ENCODE assay signal across 1 cellular context in the genomic region with DNA sequence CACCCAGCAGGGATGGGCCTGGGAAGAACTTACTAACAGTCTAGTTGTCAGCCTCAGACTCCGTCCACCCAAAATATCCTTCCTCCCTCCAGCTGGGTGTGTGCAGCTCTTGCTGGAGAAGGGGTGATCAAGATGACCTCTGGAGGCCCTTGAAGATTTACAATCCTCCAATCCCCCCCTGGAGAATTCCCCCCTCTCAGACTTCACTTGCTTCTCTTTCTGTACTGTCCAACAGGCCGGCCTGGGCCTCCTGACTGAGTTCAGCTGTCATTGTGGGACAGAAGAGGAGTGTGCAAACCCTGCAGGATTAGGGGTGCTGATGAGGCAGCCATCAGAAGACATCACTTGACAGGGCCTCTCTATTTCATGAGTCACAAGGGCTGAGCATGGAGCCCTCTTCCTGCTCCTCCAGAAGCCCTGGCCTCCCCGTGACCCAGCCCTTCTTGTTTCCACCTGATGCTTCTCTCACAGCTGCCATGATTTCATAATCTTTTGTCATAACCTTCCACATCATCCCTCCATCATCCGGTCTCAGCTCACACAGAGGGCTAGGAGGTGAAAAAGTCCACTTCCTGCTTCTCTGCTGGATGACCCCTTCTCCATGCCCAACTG.
TF ChIP-seq lines count a peak whose summit lies in the region.

No MANE protein-coding gene starts in this region.

TF ChIP-seq in H1, 55 proteins besides CTCF, POLR2A, EP300 and RAD21:
- TF ChIP-seq KDM1A (IDR thresholded peaks at IDR 0.05; ENCODE audit: borderline replicate concordance, low read length): no peak
- no peak for TF ChIP-seq NRF1 (IDR thresholded peaks at IDR 0.05; ENCODE audit: low read depth, low read length)
- TF ChIP-seq SP2 (IDR thresholded peaks at IDR 0.05; ENCODE audit: low read length): no peak
- no peak for TF ChIP-seq CBX5 (IDR thresholded peaks at IDR 0.05; ENCODE audit: low read depth, low read length)
- TF ChIP-seq EGR1 (IDR thresholded peaks at IDR 0.05; ENCODE audit: borderline replicate concordance, low read depth, low read length): no peak
- no peak for TF ChIP-seq RNF2 (IDR thresholded peaks at IDR 0.05; ENCODE audit: borderline replicate concordance, low read depth, low read length, missing control alignments, poor library complexity, severe bottlenecking)
- no peak for TF ChIP-seq FOSL1 (IDR thresholded peaks at IDR 0.05; ENCODE audit: insufficient read depth, low read depth, low read length)
- TF ChIP-seq HDAC6 (IDR thresholded peaks at IDR 0.05; ENCODE audit: low read depth, low read length): no peak
- TF ChIP-seq CREB1 (IDR thresholded peaks at IDR 0.05): no peak
- no peak for TF ChIP-seq CBX8 (IDR thresholded peaks at IDR 0.05; ENCODE audit: borderline replicate concordance, low read depth, low read length)
- TF ChIP-seq EZH2 (IDR thresholded peaks at IDR 0.05; ENCODE audit: low read depth, low read length, severe bottlenecking): no peak
- TF ChIP-seq, protein P1, sequence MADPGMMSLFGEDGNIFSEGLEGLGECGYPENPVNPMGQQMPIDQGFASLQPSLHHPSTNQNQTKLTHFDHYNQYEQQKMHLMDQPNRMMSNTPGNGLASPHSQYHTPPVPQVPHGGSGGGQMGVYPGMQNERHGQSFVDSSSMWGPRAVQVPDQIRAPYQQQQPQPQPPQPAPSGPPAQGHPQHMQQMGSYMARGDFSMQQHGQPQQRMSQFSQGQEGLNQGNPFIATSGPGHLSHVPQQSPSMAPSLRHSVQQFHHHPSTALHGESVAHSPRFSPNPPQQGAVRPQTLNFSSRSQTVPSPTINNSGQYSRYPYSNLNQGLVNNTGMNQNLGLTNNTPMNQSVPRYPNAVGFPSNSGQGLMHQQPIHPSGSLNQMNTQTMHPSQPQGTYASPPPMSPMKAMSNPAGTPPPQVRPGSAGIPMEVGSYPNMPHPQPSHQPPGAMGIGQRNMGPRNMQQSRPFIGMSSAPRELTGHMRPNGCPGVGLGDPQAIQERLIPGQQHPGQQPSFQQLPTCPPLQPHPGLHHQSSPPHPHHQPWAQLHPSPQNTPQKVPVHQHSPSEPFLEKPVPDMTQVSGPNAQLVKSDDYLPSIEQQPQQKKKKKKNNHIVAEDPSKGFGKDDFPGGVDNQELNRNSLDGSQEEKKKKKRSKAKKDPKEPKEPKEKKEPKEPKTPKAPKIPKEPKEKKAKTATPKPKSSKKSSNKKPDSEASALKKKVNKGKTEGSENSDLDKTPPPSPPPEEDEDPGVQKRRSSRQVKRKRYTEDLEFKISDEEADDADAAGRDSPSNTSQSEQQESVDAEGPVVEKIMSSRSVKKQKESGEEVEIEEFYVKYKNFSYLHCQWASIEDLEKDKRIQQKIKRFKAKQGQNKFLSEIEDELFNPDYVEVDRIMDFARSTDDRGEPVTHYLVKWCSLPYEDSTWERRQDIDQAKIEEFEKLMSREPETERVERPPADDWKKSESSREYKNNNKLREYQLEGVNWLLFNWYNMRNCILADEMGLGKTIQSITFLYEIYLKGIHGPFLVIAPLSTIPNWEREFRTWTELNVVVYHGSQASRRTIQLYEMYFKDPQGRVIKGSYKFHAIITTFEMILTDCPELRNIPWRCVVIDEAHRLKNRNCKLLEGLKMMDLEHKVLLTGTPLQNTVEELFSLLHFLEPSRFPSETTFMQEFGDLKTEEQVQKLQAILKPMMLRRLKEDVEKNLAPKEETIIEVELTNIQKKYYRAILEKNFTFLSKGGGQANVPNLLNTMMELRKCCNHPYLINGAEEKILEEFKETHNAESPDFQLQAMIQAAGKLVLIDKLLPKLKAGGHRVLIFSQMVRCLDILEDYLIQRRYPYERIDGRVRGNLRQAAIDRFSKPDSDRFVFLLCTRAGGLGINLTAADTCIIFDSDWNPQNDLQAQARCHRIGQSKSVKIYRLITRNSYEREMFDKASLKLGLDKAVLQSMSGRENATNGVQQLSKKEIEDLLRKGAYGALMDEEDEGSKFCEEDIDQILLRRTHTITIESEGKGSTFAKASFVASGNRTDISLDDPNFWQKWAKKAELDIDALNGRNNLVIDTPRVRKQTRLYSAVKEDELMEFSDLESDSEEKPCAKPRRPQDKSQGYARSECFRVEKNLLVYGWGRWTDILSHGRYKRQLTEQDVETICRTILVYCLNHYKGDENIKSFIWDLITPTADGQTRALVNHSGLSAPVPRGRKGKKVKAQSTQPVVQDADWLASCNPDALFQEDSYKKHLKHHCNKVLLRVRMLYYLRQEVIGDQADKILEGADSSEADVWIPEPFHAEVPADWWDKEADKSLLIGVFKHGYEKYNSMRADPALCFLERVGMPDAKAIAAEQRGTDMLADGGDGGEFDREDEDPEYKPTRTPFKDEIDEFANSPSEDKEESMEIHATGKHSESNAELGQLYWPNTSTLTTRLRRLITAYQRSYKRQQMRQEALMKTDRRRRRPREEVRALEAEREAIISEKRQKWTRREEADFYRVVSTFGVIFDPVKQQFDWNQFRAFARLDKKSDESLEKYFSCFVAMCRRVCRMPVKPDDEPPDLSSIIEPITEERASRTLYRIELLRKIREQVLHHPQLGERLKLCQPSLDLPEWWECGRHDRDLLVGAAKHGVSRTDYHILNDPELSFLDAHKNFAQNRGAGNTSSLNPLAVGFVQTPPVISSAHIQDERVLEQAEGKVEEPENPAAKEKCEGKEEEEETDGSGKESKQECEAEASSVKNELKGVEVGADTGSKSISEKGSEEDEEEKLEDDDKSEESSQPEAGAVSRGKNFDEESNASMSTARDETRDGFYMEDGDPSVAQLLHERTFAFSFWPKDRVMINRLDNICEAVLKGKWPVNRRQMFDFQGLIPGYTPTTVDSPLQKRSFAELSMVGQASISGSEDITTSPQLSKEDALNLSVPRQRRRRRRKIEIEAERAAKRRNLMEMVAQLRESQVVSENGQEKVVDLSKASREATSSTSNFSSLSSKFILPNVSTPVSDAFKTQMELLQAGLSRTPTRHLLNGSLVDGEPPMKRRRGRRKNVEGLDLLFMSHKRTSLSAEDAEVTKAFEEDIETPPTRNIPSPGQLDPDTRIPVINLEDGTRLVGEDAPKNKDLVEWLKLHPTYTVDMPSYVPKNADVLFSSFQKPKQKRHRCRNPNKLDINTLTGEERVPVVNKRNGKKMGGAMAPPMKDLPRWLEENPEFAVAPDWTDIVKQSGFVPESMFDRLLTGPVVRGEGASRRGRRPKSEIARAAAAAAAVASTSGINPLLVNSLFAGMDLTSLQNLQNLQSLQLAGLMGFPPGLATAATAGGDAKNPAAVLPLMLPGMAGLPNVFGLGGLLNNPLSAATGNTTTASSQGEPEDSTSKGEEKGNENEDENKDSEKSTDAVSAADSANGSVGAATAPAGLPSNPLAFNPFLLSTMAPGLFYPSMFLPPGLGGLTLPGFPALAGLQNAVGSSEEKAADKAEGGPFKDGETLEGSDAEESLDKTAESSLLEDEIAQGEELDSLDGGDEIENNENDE (IDR thresholded peaks at IDR 0.05; ENCODE audit: insufficient replicate concordance, low read length): no peak
- no peak for TF ChIP-seq GABPA (IDR thresholded peaks at IDR 0.05; ENCODE audit: borderline replicate concordance, insufficient read depth, low read length)
- TF ChIP-seq KDM5A (IDR thresholded peaks at IDR 0.05; ENCODE audit: low read length): no peak
- TF ChIP-seq TBP (IDR thresholded peaks at IDR 0.05; ENCODE audit: low read depth, low read length): no peak
- no peak for TF ChIP-seq PHF8 (conservative IDR thresholded peaks at IDR 0.05; ENCODE audit: low read depth, low read length)
- TF ChIP-seq ASH2L (IDR thresholded peaks at IDR 0.05; ENCODE audit: low read length): no peak
- no peak for TF ChIP-seq CHD1 (IDR thresholded peaks at IDR 0.05; ENCODE audit: low read depth, low read length)
- no peak for TF ChIP-seq SRF (IDR thresholded peaks at IDR 0.05; ENCODE audit: low read depth, low read length)
- TF ChIP-seq, protein P2, sequence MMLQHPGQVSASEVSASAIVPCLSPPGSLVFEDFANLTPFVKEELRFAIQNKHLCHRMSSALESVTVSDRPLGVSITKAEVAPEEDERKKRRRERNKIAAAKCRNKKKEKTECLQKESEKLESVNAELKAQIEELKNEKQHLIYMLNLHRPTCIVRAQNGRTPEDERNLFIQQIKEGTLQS (IDR thresholded peaks at IDR 0.05; ENCODE audit: insufficient read depth, low read depth, low read length): no peak
